1 cellular context compared by ENCODE assay signal in genomic region chr6:108417027-108417426, GRCh38.
A peak's percentile ranks its signal among the peaks of the same experiment; 100 is the strongest.
TF ChIP-seq lines count a peak whose summit lies in the region.

No MANE protein-coding gene starts in this region.

TF ChIP-seq in HEK293, 187 proteins besides CTCF, POLR2A, EP300 and RAD21 (continued from another document):
- TF ChIP-seq, protein P1, sequence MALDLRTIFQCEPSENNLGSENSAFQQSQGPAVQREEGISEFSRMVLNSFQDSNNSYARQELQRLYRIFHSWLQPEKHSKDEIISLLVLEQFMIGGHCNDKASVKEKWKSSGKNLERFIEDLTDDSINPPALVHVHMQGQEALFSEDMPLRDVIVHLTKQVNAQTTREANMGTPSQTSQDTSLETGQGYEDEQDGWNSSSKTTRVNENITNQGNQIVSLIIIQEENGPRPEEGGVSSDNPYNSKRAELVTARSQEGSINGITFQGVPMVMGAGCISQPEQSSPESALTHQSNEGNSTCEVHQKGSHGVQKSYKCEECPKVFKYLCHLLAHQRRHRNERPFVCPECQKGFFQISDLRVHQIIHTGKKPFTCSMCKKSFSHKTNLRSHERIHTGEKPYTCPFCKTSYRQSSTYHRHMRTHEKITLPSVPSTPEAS (tag by site-specific recombination; IDR thresholded peaks at IDR 0.05) = peak; percentile 51; the same call in 1 of the 2 replicates
